Comparison of ENCODE assay signal across 19 cellular contexts in the genomic region with DNA sequence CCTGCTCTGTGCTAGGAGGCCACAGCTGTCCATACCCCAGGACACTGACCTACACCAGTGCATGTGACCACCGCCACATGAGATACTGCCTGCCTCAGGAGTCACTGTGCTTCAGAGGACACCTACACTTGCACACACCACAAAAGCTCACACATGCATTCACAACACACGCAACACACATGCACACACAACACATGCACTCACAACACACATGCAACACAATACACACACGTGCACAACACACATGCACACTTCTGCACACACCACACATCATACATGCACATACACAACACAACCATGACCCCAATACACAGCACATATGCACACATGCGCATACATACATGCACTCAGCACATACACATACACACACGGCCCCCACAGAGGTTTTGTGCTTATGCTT. TPM values are rescaled to one million over a fixed set of nuclear protein-coding genes. Genes with fewer than 3 reads are reported as not detected.
DNase-seq lines count a peak whose midpoint lies in the region; FAIRE-seq and TF ChIP-seq lines count a peak whose summit lies in the region.
"Had no signal": no experiment of that assay in that cellular context is flagged by ENCODE, and none has a peak within 500 bp of the region (broad histone marks: within the 10 kb centered on the region; RNA-seq: fewer than 3 reads in every experiment).

No MANE protein-coding gene starts in this region.

- H3K36me3 ChIP-seq in HEK293 (ENCODE audit: control insufficient read depth in 2 of 2, insufficient read depth in 1 of 2, low read length in 2 of 2) (no peaks in the 10 kb centered on the region), bronchial epithelial cell (ENCODE audit: control insufficient read depth, insufficient read depth, low read length) (no peaks in the 10 kb centered on the region), mesenchymal stem cell (ENCODE audit: control insufficient read depth in 1 of 2, insufficient read depth in 2 of 2, low read depth in 1 of 2, low read length in 2 of 2) (no peaks in the 10 kb centered on the region)
- H3K36me3 ChIP-seq: BLaER1 treated with 17β-estradiol and CSF1 and Interleukin-3, amounts not matched to agents 10 nM and 100 nM had no signal

- H3K9me3 ChIP-seq in HEK293 (ENCODE audit: control insufficient read depth, insufficient read depth, low read depth, low read length): no peaks in the 10 kb centered on the region
- H3K9me3 ChIP-seq in mesenchymal stem cell (ENCODE audit: control insufficient read depth, low read length): no peaks in the 10 kb centered on the region

- H3K27ac ChIP-seq in HEK293 (ENCODE audit: extremely low read depth, low read depth, low read length): no peak overlapping the region
- no peak overlapping the region for H3K27ac ChIP-seq in mesenchymal stem cell (ENCODE audit: low read length, poor library complexity, severe bottlenecking)
- H3K27ac ChIP-seq: BLaER1 treated with 17β-estradiol and CSF1 and Interleukin-3, amounts not matched to agents 10 nM and 100 nM; GM23248 had no signal

- H2AK5ac ChIP-seq in mesenchymal stem cell (ENCODE audit: low read length, severe bottlenecking): no peak overlapping the region

- POLR2A ChIA-PET in HEK293 (lab: Yijun Ruan, JAX): no interaction called here

- H3K4me2 ChIP-seq in mesenchymal stem cell (ENCODE audit: low read length, poor library complexity, severe bottlenecking): no peak overlapping the region
- H3K4me2 ChIP-seq: BLaER1 treated with 17β-estradiol and CSF1 and Interleukin-3, amounts not matched to agents 10 nM and 100 nM had no signal

- H2AFZ ChIP-seq in mesenchymal stem cell (ENCODE audit: low read depth, low read length): no peak overlapping the region
- H2AFZ ChIP-seq: GM23248 had no signal

- no peak overlapping the region for H3K18ac ChIP-seq in mesenchymal stem cell (ENCODE audit: low read depth in 1 of 2, low read length in 2 of 2)

- WGBS in mesenchymal stem cell: 71% methylated on average over 5 of the region's 5 CpGs

- H4K91ac ChIP-seq in mesenchymal stem cell (ENCODE audit: low read length): peak overlapping the region; percentile 52

- CTCF ChIA-PET in HEK293 (lab: Yijun Ruan, JAX): interaction anchor here (7.5 kb wide), 1 partner anchor 16 kb away, joined by 101 read pairs; no protein-coding TSS in a partner anchor

- H3K4ac ChIP-seq in mesenchymal stem cell (ENCODE audit: low read depth in 1 of 2, low read length in 2 of 2): no peak overlapping the region

- DNase-seq in bronchial epithelial cell (ENCODE audit: low read depth): no peak
- no peak for DNase-seq in mesenchymal stem cell
- DNase-seq in posterior vena cava (ENCODE audit: low spot score): peak; percentile 5
- no peak for DNase-seq in NCI-H524 (lab: John Stamatoyannopoulos, UW)
- DNase-seq in DMS79 (lab: John Stamatoyannopoulos, UW): no peak
- DNase-seq in ACHN: no peak
- DNase-seq: 8988T; Calu3; CD8-positive, alpha-beta T cell; DND-41; EL; GM23248; HCEC 1CT; HFFc6 had no signal

- H2BK12ac ChIP-seq in mesenchymal stem cell (ENCODE audit: low read length in 2 of 2): no peak overlapping the region

- H3K23ac ChIP-seq in mesenchymal stem cell (ENCODE audit: low read length in 2 of 2): no peak overlapping the region

- no peak overlapping the region for H2BK120ac ChIP-seq in mesenchymal stem cell (ENCODE audit: low read depth, low read length)

- H3K14ac ChIP-seq in mesenchymal stem cell (ENCODE audit: low read length in 2 of 2): no peak overlapping the region

- H3K79me1 ChIP-seq in mesenchymal stem cell (replicated peaks; ENCODE audit: low read length, poor library complexity, severe bottlenecking): no peaks in the 10 kb centered on the region

- H4K8ac ChIP-seq in mesenchymal stem cell (ENCODE audit: low read length): no peak overlapping the region

- H2BK5ac ChIP-seq in mesenchymal stem cell (ENCODE audit: low read depth, low read length, poor library complexity, severe bottlenecking): no peak overlapping the region

- intact Hi-C loops in posterior vena cava (cut with DNase I): no loop called here

- FAIRE-seq in bronchial epithelial cell (lab: Jason Lieb, UNC): peak; percentile 99
- FAIRE-seq: G401.6, GM12891, H54 had no signal

- no peak for TF ChIP-seq CTCF in HEK293 (tag by site-specific recombination; IDR thresholded peaks at IDR 0.05)
- no peak for TF ChIP-seq CTCF in bronchial epithelial cell (IDR thresholded peaks at IDR 0.05; ENCODE audit: insufficient read depth, low read length, severe bottlenecking)

- no peak overlapping the region for H3K9ac ChIP-seq in mesenchymal stem cell (ENCODE audit: low read length)
- H3K9ac ChIP-seq: BLaER1 treated with 17β-estradiol and CSF1 and Interleukin-3, amounts not matched to agents 10 nM and 100 nM; GM23248 had no signal

- H3K27me3 ChIP-seq in bronchial epithelial cell (ENCODE audit: control insufficient read depth, insufficient read depth, low read length) (no peaks in the 10 kb centered on the region), mesenchymal stem cell (ENCODE audit: control insufficient read depth in 1 of 2, insufficient read depth in 1 of 2, low read length in 2 of 2) (peaks cover 0 to 72% of the 10 kb centered on the region in 2 experiments)
- H3K27me3 ChIP-seq: BLaER1 treated with 17β-estradiol and CSF1 and Interleukin-3, amounts not matched to agents 10 nM and 100 nM had no signal

- H3K4me3 ChIP-seq in HEK293 (ENCODE audit: low read depth, low read length): no peak overlapping the region
- H3K4me3 ChIP-seq in bronchial epithelial cell (ENCODE audit: low read depth, low read length): no peak overlapping the region
- H3K4me3 ChIP-seq in mesenchymal stem cell (ENCODE audit: insufficient read depth in 1 of 2, low read depth in 1 of 2, low read length in 2 of 2): no peak overlapping the region
- H3K4me3 ChIP-seq: BLaER1 treated with 17β-estradiol and CSF1 and Interleukin-3, amounts not matched to agents 10 nM and 100 nM; GM23248 had no signal

- H3K4me1 ChIP-seq in HEK293 (ENCODE audit: control insufficient read depth, insufficient read depth, low read length) (no peaks in the 10 kb centered on the region), mesenchymal stem cell (ENCODE audit: control insufficient read depth, insufficient read depth, low read depth, low read length) (peaks cover 4% of the 10 kb centered on the region)
- H3K4me1 ChIP-seq: BLaER1 treated with 17β-estradiol and CSF1 and Interleukin-3, amounts not matched to agents 10 nM and 100 nM had no signal

- in situ Hi-C loops in ACHN (cut with HindIII; ENCODE audit: low pct_ligation_motif_present, low pct_unique_long_range_greater_than_20kb, low sequenced_read_pairs): no loop called here

- H2BK15ac ChIP-seq in mesenchymal stem cell (ENCODE audit: low read depth, poor library complexity, severe bottlenecking): no peak overlapping the region

TF ChIP-seq in HEK293, 187 proteins besides CTCF, POLR2A, EP300 and RAD21:
- TF ChIP-seq ZNF596 (tag by site-specific recombination; IDR thresholded peaks at IDR 0.05) (no peak), YY2 (tag by site-specific recombination; IDR thresholded peaks at IDR 0.05) (no peak), ZNF571 (tag by site-specific recombination; IDR thresholded peaks at IDR 0.05) (0 out of 2 replicates have a peak, but pooled peaks have one; percentile 36), ZNF24 (tag by site-specific recombination; IDR thresholded peaks at IDR 0.05) (no peak), ZNF48 (tag by site-specific recombination; IDR thresholded peaks at IDR 0.05) (0 out of 2 replicates have a peak, but pooled peaks have one; percentile 91), ZBTB20 (tag by site-specific recombination; IDR thresholded peaks at IDR 0.05) (no peak)
- TF ChIP-seq, protein P1, sequence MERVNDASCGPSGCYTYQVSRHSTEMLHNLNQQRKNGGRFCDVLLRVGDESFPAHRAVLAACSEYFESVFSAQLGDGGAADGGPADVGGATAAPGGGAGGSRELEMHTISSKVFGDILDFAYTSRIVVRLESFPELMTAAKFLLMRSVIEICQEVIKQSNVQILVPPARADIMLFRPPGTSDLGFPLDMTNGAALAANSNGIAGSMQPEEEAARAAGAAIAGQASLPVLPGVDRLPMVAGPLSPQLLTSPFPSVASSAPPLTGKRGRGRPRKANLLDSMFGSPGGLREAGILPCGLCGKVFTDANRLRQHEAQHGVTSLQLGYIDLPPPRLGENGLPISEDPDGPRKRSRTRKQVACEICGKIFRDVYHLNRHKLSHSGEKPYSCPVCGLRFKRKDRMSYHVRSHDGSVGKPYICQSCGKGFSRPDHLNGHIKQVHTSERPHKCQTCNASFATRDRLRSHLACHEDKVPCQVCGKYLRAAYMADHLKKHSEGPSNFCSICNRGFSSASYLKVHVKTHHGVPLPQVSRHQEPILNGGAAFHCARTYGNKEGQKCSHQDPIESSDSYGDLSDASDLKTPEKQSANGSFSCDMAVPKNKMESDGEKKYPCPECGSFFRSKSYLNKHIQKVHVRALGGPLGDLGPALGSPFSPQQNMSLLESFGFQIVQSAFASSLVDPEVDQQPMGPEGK (tag by site-specific recombination; IDR thresholded peaks at IDR 0.05): no peak
- TF ChIP-seq, protein P2, sequence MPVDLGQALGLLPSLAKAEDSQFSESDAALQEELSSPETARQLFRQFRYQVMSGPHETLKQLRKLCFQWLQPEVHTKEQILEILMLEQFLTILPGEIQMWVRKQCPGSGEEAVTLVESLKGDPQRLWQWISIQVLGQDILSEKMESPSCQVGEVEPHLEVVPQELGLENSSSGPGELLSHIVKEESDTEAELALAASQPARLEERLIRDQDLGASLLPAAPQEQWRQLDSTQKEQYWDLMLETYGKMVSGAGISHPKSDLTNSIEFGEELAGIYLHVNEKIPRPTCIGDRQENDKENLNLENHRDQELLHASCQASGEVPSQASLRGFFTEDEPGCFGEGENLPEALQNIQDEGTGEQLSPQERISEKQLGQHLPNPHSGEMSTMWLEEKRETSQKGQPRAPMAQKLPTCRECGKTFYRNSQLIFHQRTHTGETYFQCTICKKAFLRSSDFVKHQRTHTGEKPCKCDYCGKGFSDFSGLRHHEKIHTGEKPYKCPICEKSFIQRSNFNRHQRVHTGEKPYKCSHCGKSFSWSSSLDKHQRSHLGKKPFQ (tag by site-specific recombination; IDR thresholded peaks at IDR 0.05): no peak

RNA-seq across cellular contexts. Expression of a gene that starts 28.7 kb away (rescaled TPM):
- total RNA-seq in bronchial epithelial cell (43.1 and 64.8 TPM in 2 replicates), posterior vena cava (100 to 1,000 TPM in 1 of 2 donors, 10 to 100 TPM in 1; 70.4 to 102 TPM)
- polyA plus RNA-seq in mesenchymal stem cell (2013, experiment 1 of 2): 0.23 TPM
- polyA plus RNA-seq in mesenchymal stem cell (2013, experiment 2 of 2): 0.22 TPM
